Comparison of ENCODE assay signal across 12 cellular contexts in the genomic region with DNA sequence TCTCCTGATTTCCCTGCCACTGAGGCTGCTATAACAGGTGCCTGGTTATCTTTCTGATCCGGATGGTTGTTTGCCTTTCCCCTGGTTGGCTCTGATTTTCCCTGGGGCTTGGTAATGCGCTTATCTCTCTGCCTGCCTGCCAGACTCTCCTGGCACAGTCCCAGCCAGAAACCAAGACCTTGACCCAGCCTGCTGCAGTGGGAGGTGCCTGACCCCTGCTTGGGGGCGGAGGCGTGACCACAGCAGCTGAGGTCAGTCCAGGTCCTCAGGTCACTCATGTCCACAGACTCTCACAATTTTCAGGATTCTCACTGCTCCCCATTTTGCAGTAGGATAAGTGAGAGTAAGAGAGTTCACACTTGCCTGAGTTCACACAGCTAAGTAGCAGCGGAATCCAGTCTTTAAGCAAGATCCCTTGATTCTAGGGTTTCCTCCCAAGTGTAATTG. TPM values are rescaled to one million over a fixed set of nuclear protein-coding genes. Genes with fewer than 3 reads are reported as not detected.
DNase-seq lines count a peak whose midpoint lies in the region; ATAC-seq, FAIRE-seq and TF ChIP-seq lines count a peak whose summit lies in the region.
"Had no signal": no experiment of that assay in that cellular context is flagged by ENCODE, and none has a peak within 500 bp of the region (broad histone marks: within the 10 kb centered on the region; RNA-seq: fewer than 3 reads in every experiment).

No MANE protein-coding gene starts in this region.

- peaks cover 19% of the 10 kb centered on the region for H3K27me3 Mint-ChIP-seq in HFFc6 (ENCODE audit: insufficient read depth)

- DNase-seq in HFFc6 (no peak), RCC 7860 (ENCODE audit: low spot score) (peak; percentile 38), Right ventricle myocardium superior (peak; percentile 87), retinal pigment epithelial cell (ENCODE audit: low read depth) (peak; percentile 51), NCI-H2107 treated with DMSO at 0.1 percent for 48 hours (lab: John Stamatoyannopoulos, UW; ENCODE audit: unreplicated experiment) (no peak)
- DNase-seq: CD4-positive, alpha-beta memory T cell; NCI-H446 treated with DMSO at 0.1 percent for 48 hours had no signal

- no peaks in the 10 kb centered on the region for H3K36me3 Mint-ChIP-seq in HFFc6 (ENCODE audit: low read depth)
- H3K36me3 Mint-ChIP-seq: CD4-positive, alpha-beta memory T cell had no signal

- no peak overlapping the region; the same call in 1 of the 2 replicates for H3K4me3 Mint-ChIP-seq in HFFc6
- H3K4me3 Mint-ChIP-seq: CD4-positive, alpha-beta memory T cell had no signal

- TF ChIP-seq CTCF in HFFc6 (IDR thresholded peaks at IDR 0.05) (no peak), retinal pigment epithelial cell (conservative IDR thresholded peaks at IDR 0.05; ENCODE audit: low read depth, low read length) (no peak)

- ATAC-seq in Right ventricle myocardium superior (ENCODE audit: poor library complexity) (peak; percentile 38), HG03442 (IDR thresholded peaks at IDR 0.05; ENCODE audit: unreplicated experiment) (no peak), HG03139 (IDR thresholded peaks at IDR 0.05; ENCODE audit: unreplicated experiment) (no peak), GM21825 (IDR thresholded peaks at IDR 0.05; ENCODE audit: unreplicated experiment) (no peak)

- intact Hi-C loops in Right ventricle myocardium superior (cut with DNase I): no loop called here

- H3K9me3 Mint-ChIP-seq in HFFc6: no peaks in the 10 kb centered on the region
- H3K9me3 Mint-ChIP-seq: CD4-positive, alpha-beta memory T cell had no signal

- FAIRE-seq in RCC 7860 (lab: Jason Lieb, UNC): peak; percentile 63
- FAIRE-seq: TTC549 had no signal

- H3K4me3 ChIP-seq in retinal pigment epithelial cell (ENCODE audit: low read length): no peak overlapping the region
- H3K4me3 ChIP-seq: HAP-1 had no signal

- H3K27ac Mint-ChIP-seq in HFFc6: peak overlapping the region; percentile 27; the same call in 1 of the 2 replicates

- peaks cover 29% of the 10 kb centered on the region for H3K4me1 Mint-ChIP-seq in HFFc6 (ENCODE audit: low read depth)

RNA-seq across cellular contexts. Expression of gene SYNPO, which starts 24.4 kb away (rescaled TPM):
- total RNA-seq in HFFc6 (2021; fragmentation: NEBNext Ultra II Directional; extraction: Animal tissue kit (Norgen Biotek cat#: 25700)): 10 to 100 TPM; 35.6 to 50.7 (median 47.8) TPM
- total RNA-seq in Right ventricle myocardium superior: 645 TPM

RNA-seq across cellular contexts. Expression of gene MYOZ3, which starts 45.0 kb away (rescaled TPM):
- total RNA-seq in HFFc6 (2021; fragmentation: NEBNext Ultra II Directional; extraction: Animal tissue kit (Norgen Biotek cat#: 25700)): under 1 TPM in 2 of 6 experiments, not detected in 4; 0.05 to 0.14 TPM
- 4.0 TPM for total RNA-seq in Right ventricle myocardium superior
- total RNA-seq: CD4-positive, alpha-beta memory T cell had no signal

Comparison
In these comparisons a context has a peak if more than half of its experiments do, and no peak if none do; other contexts are left out.
1. DNase-seq: peak in RCC 7860 (single experiment), Right ventricle myocardium superior (single experiment) and retinal pigment epithelial cell (single experiment); none in HFFc6 (single experiment) and NCI-H2107 treated with DMSO at 0.1 percent for 48 hours (single experiment).
2. RNA of gene SYNPO, which starts 24.4 kb away (total RNA-seq): 645 TPM in Right ventricle myocardium superior (single experiment); 35.6 to 50.7 TPM in HFFc6; every median in the first group is over 10 times any median in the second.